ENCODE assay signal across 7 cellular contexts in genomic region chr1:120288166-120288565, GRCh38.
DNase-seq lines count a peak whose midpoint lies in the region; ATAC-seq and TF ChIP-seq lines count a peak whose summit lies in the region.
"Not testable (repeated sequence)": the region's sequence is repeated elsewhere in the genome, so short reads cannot be mapped to it uniquely, and the experiment has no call there.

No MANE protein-coding gene starts in this region.

- H3K4me1 Mint-ChIP-seq in T-cell; activated T-helper 17 cell treated with anti-CD3 and anti-CD28 coated beads, Interleukin-2, amount 50 U/mL, for 72 hours; central memory CD8-positive, alpha-beta T cell; naive thymus-derived CD4-positive, alpha-beta T cell; stimulated activated effector memory CD8-positive, alpha-beta T cell treated with anti-CD3 and anti-CD28 coated beads, Interleukin-12 subunit alpha, Interleukin-12 subunit beta, amount 100 ng/mL, for 72 hours: not testable (repeated sequence)

- CTCF ChIA-PET in T-cell (lab: Charles Lee); naive thymus-derived CD4-positive, alpha-beta T cell (lab: Charles Lee): not testable (repeated sequence)

- ATAC-seq in T-cell (replicated peaks in 1 of 4), result peak; percentile 55 to 92 (median 76)
- ATAC-seq in activated T-helper 17 cell treated with anti-CD3 and anti-CD28 coated beads, Interleukin-2, amount 50 U/mL, for 72 hours (replicated peaks), result peak; percentile 65
- ATAC-seq in central memory CD8-positive, alpha-beta T cell (replicated peaks; ENCODE audit: extremely low read depth, poor library complexity, severe bottlenecking), result peak; percentile 79
- peak; percentile 57 to 85 (median 81) for ATAC-seq in heart left ventricle
- peak; percentile 80 for ATAC-seq in left lung
- ATAC-seq in naive thymus-derived CD4-positive, alpha-beta T cell, result peak; percentile 84
- ATAC-seq in stimulated activated effector memory CD8-positive, alpha-beta T cell treated with anti-CD3 and anti-CD28 coated beads, Interleukin-12 subunit alpha, Interleukin-12 subunit beta, amount 100 ng/mL, for 72 hours, result peak; percentile 21

- H3K36me3 ChIP-seq in heart left ventricle; left lung; naive thymus-derived CD4-positive, alpha-beta T cell (ENCODE audit: control insufficient read depth in 2 of 3, insufficient read depth in 3 of 3, low read length in 3 of 3): not testable (repeated sequence)

- H3K9me3 ChIP-seq in heart left ventricle; left lung; naive thymus-derived CD4-positive, alpha-beta T cell (ENCODE audit: control insufficient read depth in 2 of 3, low read length in 3 of 3): not testable (repeated sequence)

- H3K27ac Mint-ChIP-seq in T-cell; activated T-helper 17 cell treated with anti-CD3 and anti-CD28 coated beads, Interleukin-2, amount 50 U/mL, for 72 hours; central memory CD8-positive, alpha-beta T cell (ENCODE audit: low read depth); naive thymus-derived CD4-positive, alpha-beta T cell; stimulated activated effector memory CD8-positive, alpha-beta T cell treated with anti-CD3 and anti-CD28 coated beads, Interleukin-12 subunit alpha, Interleukin-12 subunit beta, amount 100 ng/mL, for 72 hours: not testable (repeated sequence)

- not testable (repeated sequence) for H3K4me3 ChIP-seq in heart left ventricle; left lung; naive thymus-derived CD4-positive, alpha-beta T cell (ENCODE audit: low read length)

- not testable (repeated sequence) for H3K27me3 ChIP-seq in heart left ventricle; left lung; naive thymus-derived CD4-positive, alpha-beta T cell (ENCODE audit: control insufficient read depth in 2 of 2, insufficient read depth in 2 of 2, low read length in 2 of 2)

- TF ChIP-seq CTCF in heart left ventricle (IDR thresholded peaks at IDR 0.05); left lung (IDR thresholded peaks at IDR 0.05): not testable (repeated sequence)

- H3K4me1 ChIP-seq in heart left ventricle; left lung; naive thymus-derived CD4-positive, alpha-beta T cell (ENCODE audit: control insufficient read depth in 2 of 2, insufficient read depth in 2 of 2, low read length in 2 of 2): not testable (repeated sequence)

- TF ChIP-seq POLR2A in heart left ventricle (IDR thresholded peaks at IDR 0.05), result not testable (repeated sequence)

- H3K9me3 Mint-ChIP-seq in T-cell; activated T-helper 17 cell treated with anti-CD3 and anti-CD28 coated beads, Interleukin-2, amount 50 U/mL, for 72 hours; central memory CD8-positive, alpha-beta T cell; naive thymus-derived CD4-positive, alpha-beta T cell; stimulated activated effector memory CD8-positive, alpha-beta T cell treated with anti-CD3 and anti-CD28 coated beads, Interleukin-12 subunit alpha, Interleukin-12 subunit beta, amount 100 ng/mL, for 72 hours: not testable (repeated sequence)

- DNase-seq in T-cell; central memory CD8-positive, alpha-beta T cell (ENCODE audit: low spot score in 2 of 2); heart left ventricle; left lung; naive thymus-derived CD4-positive, alpha-beta T cell; stimulated activated effector memory CD8-positive, alpha-beta T cell treated with anti-CD3 and anti-CD28 coated beads, Interleukin-12 subunit alpha, Interleukin-12 subunit beta, amount 100 ng/mL, for 72 hours (ENCODE audit: low spot score in 2 of 2): not testable (repeated sequence)

- no CpG with 5 or more reads among the region's 6 CpGs for WGBS in heart left ventricle, 4 donors

- not testable (repeated sequence) for H3K4me3 Mint-ChIP-seq in T-cell; activated T-helper 17 cell treated with anti-CD3 and anti-CD28 coated beads, Interleukin-2, amount 50 U/mL, for 72 hours; central memory CD8-positive, alpha-beta T cell; naive thymus-derived CD4-positive, alpha-beta T cell; stimulated activated effector memory CD8-positive, alpha-beta T cell treated with anti-CD3 and anti-CD28 coated beads, Interleukin-12 subunit alpha, Interleukin-12 subunit beta, amount 100 ng/mL, for 72 hours

- POLR2A ChIA-PET in T-cell (lab: Charles Lee); naive thymus-derived CD4-positive, alpha-beta T cell (lab: Charles Lee): not testable (repeated sequence)

- intact Hi-C loops in heart left ventricle (cut with DNase I); left lung (cut with DNase I); naive thymus-derived CD4-positive, alpha-beta T cell (cut with micrococcal nuclease): not testable (repeated sequence)

- H3K27me3 Mint-ChIP-seq in T-cell; activated T-helper 17 cell treated with anti-CD3 and anti-CD28 coated beads, Interleukin-2, amount 50 U/mL, for 72 hours; central memory CD8-positive, alpha-beta T cell; naive thymus-derived CD4-positive, alpha-beta T cell: not testable (repeated sequence)

- H3K27ac ChIP-seq in heart left ventricle; left lung; naive thymus-derived CD4-positive, alpha-beta T cell (ENCODE audit: low read depth, low read length): not testable (repeated sequence)

- not testable (repeated sequence) for H3K36me3 Mint-ChIP-seq in T-cell; activated T-helper 17 cell treated with anti-CD3 and anti-CD28 coated beads, Interleukin-2, amount 50 U/mL, for 72 hours (ENCODE audit: low read depth); central memory CD8-positive, alpha-beta T cell (ENCODE audit: insufficient read depth); naive thymus-derived CD4-positive, alpha-beta T cell; stimulated activated effector memory CD8-positive, alpha-beta T cell treated with anti-CD3 and anti-CD28 coated beads, Interleukin-12 subunit alpha, Interleukin-12 subunit beta, amount 100 ng/mL, for 72 hours

Comparison
In these comparisons a context has a peak if more than half of its experiments do, and no peak if none do; other contexts are left out.
1. ATAC-seq: peak in every context shown above with its lines; median percentile 84 in naive thymus-derived CD4-positive, alpha-beta T cell; 81 in heart left ventricle; 80 in left lung; 79 in central memory CD8-positive, alpha-beta T cell; 76 in T-cell; 65 in activated T-helper 17 cell treated with anti-CD3 and anti-CD28 coated beads, Interleukin-2, amount 50 U/mL, for 72 hours; 21 in stimulated activated effector memory CD8-positive, alpha-beta T cell treated with anti-CD3 and anti-CD28 coated beads, Interleukin-12 subunit alpha, Interleukin-12 subunit beta, amount 100 ng/mL, for 72 hours.